Comparison of ENCODE assay signal across 19 cellular contexts in the genomic region with DNA sequence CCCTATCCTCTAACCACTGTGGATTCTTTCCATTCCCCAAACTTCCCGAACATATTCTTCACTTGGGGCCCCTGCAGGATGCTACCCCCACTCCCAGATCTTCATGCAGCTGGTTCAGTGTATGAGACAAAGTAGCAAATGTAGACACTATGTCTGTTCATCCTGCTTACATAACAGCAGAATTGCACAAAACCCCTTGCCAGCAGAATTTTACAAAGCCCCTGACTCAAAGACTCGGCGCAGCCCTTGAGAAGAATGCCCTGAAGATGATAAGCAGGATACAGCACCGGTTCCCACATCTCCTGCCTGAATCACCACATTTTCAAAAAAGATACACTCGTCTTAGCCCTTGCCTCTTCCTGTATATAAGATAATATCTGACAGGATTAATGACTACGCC.
"Had no signal": no experiment of that assay in that cellular context is flagged by ENCODE, and none has a peak within 500 bp of the region (broad histone marks: within the 10 kb centered on the region; RNA-seq: fewer than 3 reads in every experiment).

No MANE protein-coding gene starts in this region.

- H3K27me3 ChIP-seq: adrenal gland, esophagus muscularis mucosa, spleen had no signal

- H3K4me1 ChIP-seq: prostate gland had no signal

- H3K4me3 Mint-ChIP-seq: activated CD4-positive, alpha-beta memory T cell treated with anti-CD3 and anti-CD28 coated beads for 36 hours; activated naive CD4-positive, alpha-beta T cell treated with anti-CD3 and anti-CD28 coated beads for 36 hours; mesothelial cell of epicardium; T-helper 1 cell treated with Interleukin-12 subunit alpha and Interleukin-12 subunit beta and Interleukin-4 antibody, amounts not matched to agents 30 μg/mL and 1 μg/mL, for 36 hours had no signal

- H3K9me3 Mint-ChIP-seq: activated CD4-positive, alpha-beta memory T cell treated with anti-CD3 and anti-CD28 coated beads for 36 hours; activated naive CD4-positive, alpha-beta T cell treated with anti-CD3 and anti-CD28 coated beads for 36 hours; mesothelial cell of epicardium; natural killer cell; T-helper 1 cell treated with Interleukin-12 subunit alpha and Interleukin-12 subunit beta and Interleukin-4 antibody, amounts not matched to agents 30 μg/mL and 1 μg/mL, for 36 hours had no signal

- H3K9me3 ChIP-seq: adrenal gland, esophagus muscularis mucosa, prostate gland, spleen had no signal

- H3K27ac Mint-ChIP-seq: activated CD4-positive, alpha-beta memory T cell treated with anti-CD3 and anti-CD28 coated beads for 36 hours; activated naive CD4-positive, alpha-beta T cell treated with anti-CD3 and anti-CD28 coated beads for 36 hours; mesothelial cell of epicardium; T-helper 1 cell treated with Interleukin-12 subunit alpha and Interleukin-12 subunit beta and Interleukin-4 antibody, amounts not matched to agents 30 μg/mL and 1 μg/mL, for 36 hours had no signal

- ATAC-seq: left ventricle myocardium superior had no signal

- H3K27ac ChIP-seq: adrenal gland, coronary artery, esophagus muscularis mucosa, prostate gland, WERI-Rb-1 had no signal

- H3K36me3 Mint-ChIP-seq: natural killer cell had no signal

- H3K36me3 ChIP-seq: adrenal gland, prostate gland, WERI-Rb-1 had no signal

- H3K4me1 Mint-ChIP-seq: mesothelial cell of epicardium had no signal

- H3K4me3 ChIP-seq: adrenal gland, coronary artery, esophagus muscularis mucosa, prostate gland, spleen had no signal

- H3K27me3 Mint-ChIP-seq: activated CD4-positive, alpha-beta memory T cell treated with anti-CD3 and anti-CD28 coated beads for 36 hours had no signal

- DNase-seq: activated CD4-positive, alpha-beta memory T cell treated with anti-CD3 and anti-CD28 coated beads for 36 hours; activated CD4-positive, alpha-beta T cell treated with anti-CD3 and anti-CD28 coated beads for 1 hour; activated T-cell treated with anti-CD3 and anti-CD28 coated beads, Interleukin-2, amount 50 U/mL, for 48 hours; adrenal gland; central memory CD4-positive, alpha-beta T cell; glutamatergic neuron; left ventricle myocardium superior; mammary epithelial cell; natural killer cell; spleen; stimulated activated CD4-positive, alpha-beta T cell treated with anti-CD3 and anti-CD28 coated beads, Interleukin-4, amount 100 ng/mL, for 1 hour; stimulated activated naive CD4-positive, alpha-beta T cell treated with Interleukin-2 at 50 U/mL for 16 hours; WERI-Rb-1 had no signal
